Comparison of ENCODE assay signal across 1 cellular context in the genomic region with DNA sequence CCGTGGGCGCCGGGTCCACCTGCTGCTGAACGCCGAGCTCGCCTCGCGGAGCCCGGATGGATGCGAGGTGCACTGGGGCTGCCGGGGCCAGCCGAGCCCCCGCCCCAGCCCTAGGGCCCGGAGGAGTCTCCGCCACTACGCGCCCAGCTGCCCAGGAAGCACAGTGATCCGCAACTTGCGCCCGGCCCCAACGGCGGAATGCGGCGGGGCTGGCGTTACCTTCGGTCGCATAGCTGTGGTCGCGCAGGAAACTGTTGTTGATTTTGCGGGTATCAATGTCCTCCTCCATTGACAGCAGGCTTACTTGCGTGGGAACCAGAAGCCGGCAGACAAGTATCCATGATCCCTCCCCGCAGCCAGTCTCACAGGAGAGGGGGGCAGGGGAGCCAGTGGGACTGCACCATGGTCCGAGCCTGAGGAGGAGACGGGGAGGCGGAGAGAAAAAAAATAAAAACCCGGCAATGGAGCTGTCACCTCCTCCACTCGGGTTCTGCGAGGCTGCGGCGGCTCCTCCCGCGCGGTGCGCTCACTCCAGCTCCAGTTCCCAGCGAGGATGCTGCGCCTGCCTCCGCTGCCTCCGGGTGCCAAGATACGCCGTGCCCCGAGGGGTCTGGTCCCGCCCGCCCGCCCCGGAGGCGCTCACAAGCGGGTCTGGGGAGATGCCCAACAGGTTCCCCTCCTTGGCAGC.
TF ChIP-seq lines count a peak whose summit lies in the region.

No MANE protein-coding gene starts in this region.

TF ChIP-seq in endothelial cell of umbilical vein, 7 proteins besides CTCF, POLR2A, EP300 and RAD21:
- TF ChIP-seq, protein P1, sequence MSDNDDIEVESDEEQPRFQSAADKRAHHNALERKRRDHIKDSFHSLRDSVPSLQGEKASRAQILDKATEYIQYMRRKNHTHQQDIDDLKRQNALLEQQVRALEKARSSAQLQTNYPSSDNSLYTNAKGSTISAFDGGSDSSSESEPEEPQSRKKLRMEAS (IDR thresholded peaks at IDR 0.05; ENCODE audit: insufficient read depth, insufficient read length): no peak
- TF ChIP-seq POLR2AphosphoS5 (IDR thresholded peaks at IDR 0.05; ENCODE audit: insufficient read depth, low read depth, low read length) (no peak), EZH2 (IDR thresholded peaks at IDR 0.05; ENCODE audit: borderline replicate concordance, low read depth, low read length, severe bottlenecking) (peak; percentile 83)
